In the genomic region with DNA sequence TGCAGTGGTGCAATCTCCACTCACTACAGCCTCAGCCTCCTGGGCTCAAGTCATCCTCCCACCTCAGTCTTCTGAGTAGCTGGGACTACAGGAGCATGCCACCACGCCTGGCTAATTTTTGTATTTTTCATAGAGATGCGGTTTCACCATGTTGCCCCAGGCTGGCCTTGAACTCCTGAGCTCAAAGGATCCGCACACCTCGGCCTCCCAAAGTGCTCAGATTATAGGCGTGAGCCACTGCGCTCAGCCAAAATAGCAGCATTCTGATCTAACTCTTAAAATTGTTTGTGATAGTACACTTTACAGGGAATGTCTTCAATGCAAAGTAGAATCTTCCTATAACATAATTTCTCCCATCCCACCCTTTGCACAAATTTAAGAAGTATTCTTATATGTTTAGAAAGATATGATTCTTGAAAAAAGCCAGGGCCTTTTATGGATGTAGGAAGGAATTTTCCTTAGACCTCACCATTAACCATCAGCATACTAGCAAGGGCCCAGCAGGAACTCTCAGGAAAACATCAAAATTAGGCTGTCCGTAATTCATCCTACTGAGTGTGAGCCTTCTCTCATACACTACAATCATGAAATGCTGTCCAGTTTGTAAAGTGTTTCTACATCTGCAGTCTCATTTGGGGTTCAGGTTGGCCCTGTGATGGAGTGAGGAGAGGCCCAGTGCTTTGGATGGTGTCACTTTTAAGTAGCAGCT, we compare ENCODE assay signal across 2 cellular contexts.
TF ChIP-seq lines count a peak whose summit lies in the region.

No MANE protein-coding gene starts in this region.

TF ChIP-seq in GM23338, 12 proteins besides CTCF, POLR2A, EP300 and RAD21 (continues in another document):
- TF ChIP-seq ZNF114 (CRISPR knock-in tag; IDR thresholded peaks at IDR 0.05) (no peak), EZH2phosphoT487 (IDR thresholded peaks at IDR 0.05; ENCODE audit: unreplicated experiment) (no peak), EZH2 (IDR thresholded peaks at IDR 0.05; ENCODE audit: low read depth, unreplicated experiment) (no peak), POLR2AphosphoS5 (IDR thresholded peaks at IDR 0.05; ENCODE audit: low read depth) (no peak), STAT1 (IDR thresholded peaks at IDR 0.05; ENCODE audit: unreplicated experiment) (no peak)
- TF ChIP-seq, protein P1, sequence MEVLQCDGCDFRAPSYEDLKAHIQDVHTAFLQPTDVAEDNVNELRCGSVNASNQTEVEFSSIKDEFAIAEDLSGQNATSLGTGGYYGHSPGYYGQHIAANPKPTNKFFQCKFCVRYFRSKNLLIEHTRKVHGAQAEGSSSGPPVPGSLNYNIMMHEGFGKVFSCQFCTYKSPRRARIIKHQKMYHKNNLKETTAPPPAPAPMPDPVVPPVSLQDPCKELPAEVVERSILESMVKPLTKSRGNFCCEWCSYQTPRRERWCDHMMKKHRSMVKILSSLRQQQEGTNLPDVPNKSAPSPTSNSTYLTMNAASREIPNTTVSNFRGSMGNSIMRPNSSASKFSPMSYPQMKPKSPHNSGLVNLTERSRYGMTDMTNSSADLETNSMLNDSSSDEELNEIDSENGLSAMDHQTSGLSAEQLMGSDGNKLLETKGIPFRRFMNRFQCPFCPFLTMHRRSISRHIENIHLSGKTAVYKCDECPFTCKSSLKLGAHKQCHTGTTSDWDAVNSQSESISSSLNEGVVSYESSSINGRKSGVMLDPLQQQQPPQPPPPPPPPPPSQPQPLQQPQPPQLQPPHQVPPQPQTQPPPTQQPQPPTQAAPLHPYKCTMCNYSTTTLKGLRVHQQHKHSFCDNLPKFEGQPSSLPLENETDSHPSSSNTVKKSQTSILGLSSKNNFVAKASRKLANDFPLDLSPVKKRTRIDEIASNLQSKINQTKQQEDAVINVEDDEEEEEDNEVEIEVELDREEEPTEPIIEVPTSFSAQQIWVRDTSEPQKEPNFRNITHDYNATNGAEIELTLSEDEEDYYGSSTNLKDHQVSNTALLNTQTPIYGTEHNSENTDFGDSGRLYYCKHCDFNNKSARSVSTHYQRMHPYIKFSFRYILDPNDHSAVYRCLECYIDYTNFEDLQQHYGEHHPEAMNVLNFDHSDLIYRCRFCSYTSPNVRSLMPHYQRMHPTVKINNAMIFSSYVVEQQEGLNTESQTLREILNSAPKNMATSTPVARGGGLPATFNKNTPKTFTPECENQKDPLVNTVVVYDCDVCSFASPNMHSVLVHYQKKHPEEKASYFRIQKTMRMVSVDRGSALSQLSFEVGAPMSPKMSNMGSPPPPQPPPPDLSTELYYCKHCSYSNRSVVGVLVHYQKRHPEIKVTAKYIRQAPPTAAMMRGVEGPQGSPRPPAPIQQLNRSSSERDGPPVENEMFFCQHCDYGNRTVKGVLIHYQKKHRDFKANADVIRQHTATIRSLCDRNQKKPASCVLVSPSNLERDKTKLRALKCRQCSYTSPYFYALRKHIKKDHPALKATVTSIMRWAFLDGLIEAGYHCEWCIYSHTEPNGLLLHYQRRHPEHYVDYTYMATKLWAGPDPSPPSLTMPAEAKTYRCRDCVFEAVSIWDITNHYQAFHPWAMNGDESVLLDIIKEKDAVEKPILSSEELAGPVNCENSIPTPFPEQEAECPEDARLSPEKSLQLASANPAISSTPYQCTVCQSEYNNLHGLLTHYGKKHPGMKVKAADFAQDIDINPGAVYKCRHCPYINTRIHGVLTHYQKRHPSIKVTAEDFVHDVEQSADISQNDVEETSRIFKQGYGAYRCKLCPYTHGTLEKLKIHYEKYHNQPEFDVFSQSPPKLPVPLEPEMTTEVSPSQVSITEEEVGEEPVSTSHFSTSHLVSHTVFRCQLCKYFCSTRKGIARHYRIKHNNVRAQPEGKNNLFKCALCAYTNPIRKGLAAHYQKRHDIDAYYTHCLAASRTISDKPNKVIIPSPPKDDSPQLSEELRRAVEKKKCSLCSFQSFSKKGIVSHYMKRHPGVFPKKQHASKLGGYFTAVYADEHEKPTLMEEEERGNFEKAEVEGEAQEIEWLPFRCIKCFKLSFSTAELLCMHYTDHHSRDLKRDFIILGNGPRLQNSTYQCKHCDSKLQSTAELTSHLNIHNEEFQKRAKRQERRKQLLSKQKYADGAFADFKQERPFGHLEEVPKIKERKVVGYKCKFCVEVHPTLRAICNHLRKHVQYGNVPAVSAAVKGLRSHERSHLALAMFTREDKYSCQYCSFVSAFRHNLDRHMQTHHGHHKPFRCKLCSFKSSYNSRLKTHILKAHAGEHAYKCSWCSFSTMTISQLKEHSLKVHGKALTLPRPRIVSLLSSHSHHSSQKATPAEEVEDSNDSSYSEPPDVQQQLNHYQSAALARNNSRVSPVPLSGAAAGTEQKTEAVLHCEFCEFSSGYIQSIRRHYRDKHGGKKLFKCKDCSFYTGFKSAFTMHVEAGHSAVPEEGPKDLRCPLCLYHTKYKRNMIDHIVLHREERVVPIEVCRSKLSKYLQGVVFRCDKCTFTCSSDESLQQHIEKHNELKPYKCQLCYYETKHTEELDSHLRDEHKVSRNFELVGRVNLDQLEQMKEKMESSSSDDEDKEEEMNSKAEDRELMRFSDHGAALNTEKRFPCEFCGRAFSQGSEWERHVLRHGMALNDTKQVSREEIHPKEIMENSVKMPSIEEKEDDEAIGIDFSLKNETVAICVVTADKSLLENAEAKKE (CRISPR knock-in tag; IDR thresholded peaks at IDR 0.05) = no peak
- TF ChIP-seq, protein P2, sequence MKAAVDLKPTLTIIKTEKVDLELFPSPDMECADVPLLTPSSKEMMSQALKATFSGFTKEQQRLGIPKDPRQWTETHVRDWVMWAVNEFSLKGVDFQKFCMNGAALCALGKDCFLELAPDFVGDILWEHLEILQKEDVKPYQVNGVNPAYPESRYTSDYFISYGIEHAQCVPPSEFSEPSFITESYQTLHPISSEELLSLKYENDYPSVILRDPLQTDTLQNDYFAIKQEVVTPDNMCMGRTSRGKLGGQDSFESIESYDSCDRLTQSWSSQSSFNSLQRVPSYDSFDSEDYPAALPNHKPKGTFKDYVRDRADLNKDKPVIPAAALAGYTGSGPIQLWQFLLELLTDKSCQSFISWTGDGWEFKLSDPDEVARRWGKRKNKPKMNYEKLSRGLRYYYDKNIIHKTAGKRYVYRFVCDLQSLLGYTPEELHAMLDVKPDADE (IDR thresholded peaks at IDR 0.05) = no peak
- TF ChIP-seq, protein P3, sequence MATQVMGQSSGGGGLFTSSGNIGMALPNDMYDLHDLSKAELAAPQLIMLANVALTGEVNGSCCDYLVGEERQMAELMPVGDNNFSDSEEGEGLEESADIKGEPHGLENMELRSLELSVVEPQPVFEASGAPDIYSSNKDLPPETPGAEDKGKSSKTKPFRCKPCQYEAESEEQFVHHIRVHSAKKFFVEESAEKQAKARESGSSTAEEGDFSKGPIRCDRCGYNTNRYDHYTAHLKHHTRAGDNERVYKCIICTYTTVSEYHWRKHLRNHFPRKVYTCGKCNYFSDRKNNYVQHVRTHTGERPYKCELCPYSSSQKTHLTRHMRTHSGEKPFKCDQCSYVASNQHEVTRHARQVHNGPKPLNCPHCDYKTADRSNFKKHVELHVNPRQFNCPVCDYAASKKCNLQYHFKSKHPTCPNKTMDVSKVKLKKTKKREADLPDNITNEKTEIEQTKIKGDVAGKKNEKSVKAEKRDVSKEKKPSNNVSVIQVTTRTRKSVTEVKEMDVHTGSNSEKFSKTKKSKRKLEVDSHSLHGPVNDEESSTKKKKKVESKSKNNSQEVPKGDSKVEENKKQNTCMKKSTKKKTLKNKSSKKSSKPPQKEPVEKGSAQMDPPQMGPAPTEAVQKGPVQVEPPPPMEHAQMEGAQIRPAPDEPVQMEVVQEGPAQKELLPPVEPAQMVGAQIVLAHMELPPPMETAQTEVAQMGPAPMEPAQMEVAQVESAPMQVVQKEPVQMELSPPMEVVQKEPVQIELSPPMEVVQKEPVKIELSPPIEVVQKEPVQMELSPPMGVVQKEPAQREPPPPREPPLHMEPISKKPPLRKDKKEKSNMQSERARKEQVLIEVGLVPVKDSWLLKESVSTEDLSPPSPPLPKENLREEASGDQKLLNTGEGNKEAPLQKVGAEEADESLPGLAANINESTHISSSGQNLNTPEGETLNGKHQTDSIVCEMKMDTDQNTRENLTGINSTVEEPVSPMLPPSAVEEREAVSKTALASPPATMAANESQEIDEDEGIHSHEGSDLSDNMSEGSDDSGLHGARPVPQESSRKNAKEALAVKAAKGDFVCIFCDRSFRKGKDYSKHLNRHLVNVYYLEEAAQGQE (IDR thresholded peaks at IDR 0.05; ENCODE audit: unreplicated experiment) = no peak

TF ChIP-seq in K562, 482 proteins besides CTCF, POLR2A, EP300 and RAD21 (continues in another document):
- TF ChIP-seq, protein P4, sequence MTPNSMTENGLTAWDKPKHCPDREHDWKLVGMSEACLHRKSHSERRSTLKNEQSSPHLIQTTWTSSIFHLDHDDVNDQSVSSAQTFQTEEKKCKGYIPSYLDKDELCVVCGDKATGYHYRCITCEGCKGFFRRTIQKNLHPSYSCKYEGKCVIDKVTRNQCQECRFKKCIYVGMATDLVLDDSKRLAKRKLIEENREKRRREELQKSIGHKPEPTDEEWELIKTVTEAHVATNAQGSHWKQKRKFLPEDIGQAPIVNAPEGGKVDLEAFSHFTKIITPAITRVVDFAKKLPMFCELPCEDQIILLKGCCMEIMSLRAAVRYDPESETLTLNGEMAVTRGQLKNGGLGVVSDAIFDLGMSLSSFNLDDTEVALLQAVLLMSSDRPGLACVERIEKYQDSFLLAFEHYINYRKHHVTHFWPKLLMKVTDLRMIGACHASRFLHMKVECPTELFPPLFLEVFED (CRISPR knock-in tag; conservative IDR thresholded peaks at IDR 0.05) = no peak
- TF ChIP-seq, protein P5, sequence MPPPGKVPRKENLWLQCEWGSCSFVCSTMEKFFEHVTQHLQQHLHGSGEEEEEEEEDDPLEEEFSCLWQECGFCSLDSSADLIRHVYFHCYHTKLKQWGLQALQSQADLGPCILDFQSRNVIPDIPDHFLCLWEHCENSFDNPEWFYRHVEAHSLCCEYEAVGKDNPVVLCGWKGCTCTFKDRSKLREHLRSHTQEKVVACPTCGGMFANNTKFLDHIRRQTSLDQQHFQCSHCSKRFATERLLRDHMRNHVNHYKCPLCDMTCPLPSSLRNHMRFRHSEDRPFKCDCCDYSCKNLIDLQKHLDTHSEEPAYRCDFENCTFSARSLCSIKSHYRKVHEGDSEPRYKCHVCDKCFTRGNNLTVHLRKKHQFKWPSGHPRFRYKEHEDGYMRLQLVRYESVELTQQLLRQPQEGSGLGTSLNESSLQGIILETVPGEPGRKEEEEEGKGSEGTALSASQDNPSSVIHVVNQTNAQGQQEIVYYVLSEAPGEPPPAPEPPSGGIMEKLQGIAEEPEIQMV (tag; conservative IDR thresholded peaks at IDR 0.05; ENCODE audit: low read depth) = no peak
- TF ChIP-seq ZNF551 (CRISPR knock-in tag; IDR thresholded peaks at IDR 0.05) (no peak), FUS (optimal IDR thresholded peaks at IDR 0.05; ENCODE audit: low read depth, low read length) (no peak), KLF10 (CRISPR knock-in tag; IDR thresholded peaks at IDR 0.05) (no peak), POLR2H (tag; IDR thresholded peaks at IDR 0.05; ENCODE audit: low read depth) (no peak), ETV6 (IDR thresholded peaks at IDR 0.05; ENCODE audit: borderline replicate concordance in 1 of 2, low read depth in 2 of 2, low read length in 1 of 2) (no peak), ETV6 (CRISPR knock-in tag; IDR thresholded peaks at IDR 0.05; ENCODE audit: borderline replicate concordance) (no peak), ZNF696 (CRISPR knock-in tag; conservative IDR thresholded peaks at IDR 0.05) (no peak), ZNF121 (CRISPR knock-in tag; conservative IDR thresholded peaks at IDR 0.05) (no peak; the same call in 1 of the 2 replicates), SOX6 (IDR thresholded peaks at IDR 0.05) (no peak), ZNF561 (CRISPR knock-in tag; conservative IDR thresholded peaks at IDR 0.05) (no peak), CBX2 (IDR thresholded peaks at IDR 0.05; ENCODE audit: insufficient read depth, low read length, poor library complexity, severe bottlenecking) (no peak), RBFOX2 (IDR thresholded peaks at IDR 0.05; ENCODE audit: low read depth, low read length) (no peak), ZBTB7A (IDR thresholded peaks at IDR 0.05; ENCODE audit: borderline replicate concordance, control insufficient read depth, low read depth, low read length) (no peak), CCNT2 (IDR thresholded peaks at IDR 0.05; ENCODE audit: borderline replicate concordance, extremely low read depth, insufficient read length, low read depth, low read length) (no peak), ZNF282 (CRISPR knock-in tag; IDR thresholded peaks at IDR 0.05) (no peak), NR2F6 (CRISPR knock-in tag; IDR thresholded peaks at IDR 0.05) (no peak), CC2D1A (IDR thresholded peaks at IDR 0.05) (no peak), TEAD4 (IDR thresholded peaks at IDR 0.05; ENCODE audit: low read length) (no peak), TEAD4 (CRISPR knock-in tag; IDR thresholded peaks at IDR 0.05; ENCODE audit: borderline replicate concordance) (no peak), BACH1 (tag; IDR thresholded peaks at IDR 0.05) (no peak)
- TF ChIP-seq, protein P6, sequence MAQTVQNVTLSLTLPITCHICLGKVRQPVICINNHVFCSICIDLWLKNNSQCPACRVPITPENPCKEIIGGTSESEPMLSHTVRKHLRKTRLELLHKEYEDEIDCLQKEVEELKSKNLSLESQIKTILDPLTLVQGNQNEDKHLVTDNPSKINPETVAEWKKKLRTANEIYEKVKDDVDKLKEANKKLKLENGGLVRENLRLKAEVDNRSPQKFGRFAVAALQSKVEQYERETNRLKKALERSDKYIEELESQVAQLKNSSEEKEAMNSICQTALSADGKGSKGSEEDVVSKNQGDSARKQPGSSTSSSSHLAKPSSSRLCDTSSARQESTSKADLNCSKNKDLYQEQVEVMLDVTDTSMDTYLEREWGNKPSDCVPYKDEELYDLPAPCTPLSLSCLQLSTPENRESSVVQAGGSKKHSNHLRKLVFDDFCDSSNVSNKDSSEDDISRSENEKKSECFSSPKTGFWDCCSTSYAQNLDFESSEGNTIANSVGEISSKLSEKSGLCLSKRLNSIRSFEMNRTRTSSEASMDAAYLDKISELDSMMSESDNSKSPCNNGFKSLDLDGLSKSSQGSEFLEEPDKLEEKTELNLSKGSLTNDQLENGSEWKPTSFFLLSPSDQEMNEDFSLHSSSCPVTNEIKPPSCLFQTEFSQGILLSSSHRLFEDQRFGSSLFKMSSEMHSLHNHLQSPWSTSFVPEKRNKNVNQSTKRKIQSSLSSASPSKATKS (CRISPR knock-in tag; IDR thresholded peaks at IDR 0.05) = no peak
- TF ChIP-seq, protein P7, sequence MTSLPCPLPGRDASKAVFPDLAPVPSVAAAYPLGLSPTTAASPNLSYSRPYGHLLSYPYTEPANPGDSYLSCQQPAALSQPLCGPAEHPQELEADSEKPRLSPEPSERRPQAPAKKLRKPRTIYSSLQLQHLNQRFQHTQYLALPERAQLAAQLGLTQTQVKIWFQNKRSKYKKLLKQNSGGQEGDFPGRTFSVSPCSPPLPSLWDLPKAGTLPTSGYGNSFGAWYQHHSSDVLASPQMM (CRISPR knock-in tag; IDR thresholded peaks at IDR 0.05) = no peak
- TF ChIP-seq, protein P8, sequence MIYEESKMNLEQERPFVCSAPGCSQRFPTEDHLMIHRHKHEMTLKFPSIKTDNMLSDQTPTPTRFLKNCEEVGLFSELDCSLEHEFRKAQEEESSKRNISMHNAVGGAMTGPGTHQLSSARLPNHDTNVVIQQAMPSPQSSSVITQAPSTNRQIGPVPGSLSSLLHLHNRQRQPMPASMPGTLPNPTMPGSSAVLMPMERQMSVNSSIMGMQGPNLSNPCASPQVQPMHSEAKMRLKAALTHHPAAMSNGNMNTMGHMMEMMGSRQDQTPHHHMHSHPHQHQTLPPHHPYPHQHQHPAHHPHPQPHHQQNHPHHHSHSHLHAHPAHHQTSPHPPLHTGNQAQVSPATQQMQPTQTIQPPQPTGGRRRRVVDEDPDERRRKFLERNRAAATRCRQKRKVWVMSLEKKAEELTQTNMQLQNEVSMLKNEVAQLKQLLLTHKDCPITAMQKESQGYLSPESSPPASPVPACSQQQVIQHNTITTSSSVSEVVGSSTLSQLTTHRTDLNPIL (CRISPR knock-in tag; IDR thresholded peaks at IDR 0.05) = no peak
